Comparison of ENCODE assay signal across 12 cellular contexts in genomic region chr20:32965581-32966373, GRCh38. TPM values are rescaled to one million over a fixed set of nuclear protein-coding genes. Genes with fewer than 3 reads are reported as not detected.
DNase-seq lines count a peak whose midpoint lies in the region; ATAC-seq, FAIRE-seq and TF ChIP-seq lines count a peak whose summit lies in the region.
"Had no signal": no experiment of that assay in that cellular context is flagged by ENCODE, and none has a peak within 500 bp of the region (broad histone marks: within the 10 kb centered on the region; RNA-seq: fewer than 3 reads in every experiment).

No MANE protein-coding gene starts in this region.

- TF ChIP-seq RAD21 in K562 (CRISPR knock-in tag; conservative IDR thresholded peaks at IDR 0.05 in 1 of 2, IDR thresholded peaks at IDR 0.05 in 1 of 2): no peak

- no peaks in the 10 kb centered on the region for H3K27me3 Mint-ChIP-seq in neural crest cell (ENCODE audit: low read depth)

- H2AFZ ChIP-seq in K562 (ENCODE audit: low read depth, low read length): no peak overlapping the region

- DNase-seq in D341Med (ENCODE audit: low spot score) (peak; percentile 11), RWPE2 (ENCODE audit: low spot score) (peak; percentile 71), K562 (ENCODE audit: extremely low read depth in 1 of 4, low spot score in 3 of 4) (no peak), neural crest cell (ENCODE audit: low read depth, low spot score) (peak; percentile 1), Ammon's horn (ENCODE audit: low spot score) (no peak), NCI-H2171 (lab: John Stamatoyannopoulos, UW) (no peak)
- no peak for DNase-seq in effector CD4-positive, alpha-beta T cell
- DNase-seq: foreskin fibroblast; Karpas-422; stimulated activated naive B cell treated with anti-CD40 and anti-IgM and Interleukin-4, amounts not matched to agents 10 μg/mL and 1 μg/mL and 100 μg/mL, for 72 hours had no signal

- H3K79me2 ChIP-seq in K562 (ENCODE audit: control insufficient read depth, insufficient read depth, low read length): no peaks in the 10 kb centered on the region

- H3K9me3 ChIP-seq in RWPE2 (ENCODE audit: severe bottlenecking) (no peaks in the 10 kb centered on the region), K562 (replicated peaks; ENCODE audit: control insufficient read depth, insufficient read depth, low read depth, low read length) (no peaks in the 10 kb centered on the region)
- H3K9me3 ChIP-seq: neutrophil had no signal

- BruUV-seq in K562 (replicated peaks; lab: Mats Ljungman, UMichigan): no TSS peak

- H3K36me3 Mint-ChIP-seq in neural crest cell (ENCODE audit: low read depth): no peaks in the 10 kb centered on the region
- H3K36me3 Mint-ChIP-seq: stimulated activated naive B cell treated with anti-CD40 and anti-IgM and Interleukin-4, amounts not matched to agents 10 μg/mL and 1 μg/mL and 100 μg/mL, for 72 hours had no signal

- POLR2A ChIA-PET in K562 (lab: Yijun Ruan, JAX): interaction anchor here (0.6 to 2.1 kb wide), 4 partner anchors 10 to 435 kb away, joined by 3 to 6 read pairs (median 4); no protein-coding TSS in a partner anchor

- H3K27me3 ChIP-seq in RWPE2 (ENCODE audit: insufficient read depth, poor library complexity, severe bottlenecking) (peaks cover 3% of the 10 kb centered on the region), K562 (ENCODE audit: control insufficient read depth in 2 of 2, insufficient read depth in 2 of 2, low read length in 2 of 2) (peaks cover 36 to 81% of the 10 kb centered on the region in 2 experiments)
- H3K27me3 ChIP-seq: neutrophil had no signal

- peaks cover 8% of the 10 kb centered on the region for H3K4me1 Mint-ChIP-seq in neural crest cell

- no peak overlapping the region for H3K9ac ChIP-seq in K562 (ENCODE audit: insufficient read depth in 1 of 2, low read depth in 2 of 2, low read length in 2 of 2)

- peak; percentile 64 for FAIRE-seq in K562 (lab: Jason Lieb, UNC)

- no peak overlapping the region for H3K4me2 ChIP-seq in K562 (ENCODE audit: insufficient read depth, low read length)

- no peak overlapping the region for H3K27ac Mint-ChIP-seq in neural crest cell (ENCODE audit: unreplicated experiment)
- H3K27ac Mint-ChIP-seq: stimulated activated naive B cell treated with anti-CD40 and anti-IgM and Interleukin-4, amounts not matched to agents 10 μg/mL and 1 μg/mL and 100 μg/mL, for 72 hours had no signal

- TF ChIP-seq POLR2A in K562 (conservative IDR thresholded peaks at IDR 0.05): no peak

- H3K9me3 Mint-ChIP-seq in neural crest cell: no peaks in the 10 kb centered on the region
- H3K9me3 Mint-ChIP-seq: stimulated activated naive B cell treated with anti-CD40 and anti-IgM and Interleukin-4, amounts not matched to agents 10 μg/mL and 1 μg/mL and 100 μg/mL, for 72 hours had no signal

- no peak overlapping the region for H3K4me3 Mint-ChIP-seq in neural crest cell
- H3K4me3 Mint-ChIP-seq: stimulated activated naive B cell treated with anti-CD40 and anti-IgM and Interleukin-4, amounts not matched to agents 10 μg/mL and 1 μg/mL and 100 μg/mL, for 72 hours had no signal

- H3K4me3 ChIP-seq in RWPE2 (ENCODE audit: severe bottlenecking) (no peak overlapping the region), K562 (no peak overlapping the region)

- no peaks in the 10 kb centered on the region for H3K4me1 ChIP-seq in RWPE2 (ENCODE audit: insufficient read depth, poor library complexity, severe bottlenecking)
- peaks cover 0 to 5% of the 10 kb centered on the region in 2 experiments; a peak in 2 of 5 replicates for H3K4me1 ChIP-seq in K562 (replicated peaks in 1 of 2; ENCODE audit: control insufficient read depth in 2 of 2, insufficient read depth in 2 of 2, low read length in 2 of 2)

- TF ChIP-seq CTCF in RWPE2 (IDR thresholded peaks at IDR 0.05; ENCODE audit: poor library complexity, severe bottlenecking) (no peak), K562 (IDR thresholded peaks at IDR 0.05 in 2 of 3, conservative IDR thresholded peaks at IDR 0.05 in 1 of 3; ENCODE audit: insufficient read depth in 2 of 3, low read depth in 1 of 3, low read length in 3 of 3) (no peak), neural crest cell (conservative IDR thresholded peaks at IDR 0.05) (no peak)

- H3K36me3 ChIP-seq in RWPE2 (ENCODE audit: low read depth) (no peaks in the 10 kb centered on the region), K562 (ENCODE audit: control insufficient read depth, insufficient read depth, low read length) (no peaks in the 10 kb centered on the region)
- H3K36me3 ChIP-seq: neutrophil had no signal

- under 1% methylated on average over 12 of the region's 12 CpGs for WGBS in K562 (ENCODE audit: insufficient coverage, low coverage, missing lambda C conversion rate)

- TF ChIP-seq EP300 in K562 (IDR thresholded peaks at IDR 0.05; ENCODE audit: low read length): no peak

- no peaks in the 10 kb centered on the region; the same call in 1 of the 2 replicates for H4K20me1 ChIP-seq in K562 (replicated peaks; ENCODE audit: control insufficient read depth, insufficient read depth, low read length)

- H3K9me1 ChIP-seq in K562 (ENCODE audit: control insufficient read depth, insufficient read depth, low read length): no peaks in the 10 kb centered on the region

- CTCF ChIA-PET in K562 (lab: Yijun Ruan, JAX; ENCODE audit: low intra/inter-chr PET ratio): no interaction called here

- ATAC-seq in RWPE2 (ENCODE audit: low read depth) (no peak), K562 (no peak), HG03439 (IDR thresholded peaks at IDR 0.05; ENCODE audit: unreplicated experiment) (no peak)
- ATAC-seq: stimulated activated naive B cell treated with anti-CD40 and anti-IgM and Interleukin-4, amounts not matched to agents 10 μg/mL and 1 μg/mL and 100 μg/mL, for 72 hours had no signal

- H3K27ac ChIP-seq in RWPE2 (ENCODE audit: poor library complexity, severe bottlenecking) (no peak overlapping the region), K562 (ENCODE audit: extremely low read depth, low read depth, low read length) (no peak overlapping the region)
- H3K27ac ChIP-seq: neutrophil had no signal

- in situ Hi-C loops in K562 (cut with MboI): no loop called here

- intact Hi-C loops in K562 (cut with micrococcal nuclease): no loop called here

TF ChIP-seq in K562, 482 proteins besides CTCF, POLR2A, EP300 and RAD21 (continues in another document):
- no peak for TF ChIP-seq MCM2 (IDR thresholded peaks at IDR 0.05; ENCODE audit: low read depth)
- TF ChIP-seq PRPF4 (IDR thresholded peaks at IDR 0.05; ENCODE audit: insufficient read depth, low read depth, low read length, poor library complexity, severe bottlenecking): no peak
- no peak for TF ChIP-seq CCAR2 (IDR thresholded peaks at IDR 0.05; ENCODE audit: low read depth, low read length)
- TF ChIP-seq TBP (optimal IDR thresholded peaks at IDR 0.05; ENCODE audit: low read depth, low read length): no peak
- no peak for TF ChIP-seq ZNF408 (CRISPR knock-in tag; IDR thresholded peaks at IDR 0.05; ENCODE audit: low read depth)
- TF ChIP-seq MXI1 (IDR thresholded peaks at IDR 0.05; ENCODE audit: low read depth, low read length): no peak
- no peak for TF ChIP-seq HDAC8 (tag; IDR thresholded peaks at IDR 0.05)
- TF ChIP-seq RBM25 (IDR thresholded peaks at IDR 0.05; ENCODE audit: low read depth, low read length, severe bottlenecking): peak; percentile 65
- TF ChIP-seq LCOR (CRISPR knock-in tag; IDR thresholded peaks at IDR 0.05): no peak

RNA-seq across cellular contexts. Expression of gene SUN5, which starts 38.5 kb away (rescaled TPM):
- not detected in 2 replicates for total RNA-seq in K562 (2011; cell fraction: chromatin; rRNA removed; ENCODE audit: low replicate concordance)
- total RNA-seq in K562 (2011; cell fraction: nucleolus; rRNA removed): not detected in 2 replicates
- not detected in 2 replicates for total RNA-seq in K562 (2011; cell fraction: nucleoplasm; rRNA removed)
- total RNA-seq in K562 (2014; rRNA removed) (not detected in 2 replicates), K562 (2014; rRNA removed; fragmentation: Illumina TruSeq; extraction: Trizol) (not detected in 2 replicates), K562 (2015; rRNA removed; fragmentation: Illumina TruSeq; extraction: Trizol) (not detected in 2 replicates), K562 (2021) (not detected in 2 replicates), neural crest cell (not detected in 2 replicates)
- polyA plus RNA-seq in K562 (2011; rRNA removed) (not detected in 2 replicates), K562 (2014; fragmentation: Illumina TruSeq; extraction: Trizol) (not detected in 2 replicates), K562 (2014; fragmentation: Nextera tagmentation; extraction: Ambion mirVana) (not detected), K562 (2014; rRNA removed) (not detected in 2 replicates)
- polyA plus RNA-seq in K562 (2011; cell fraction: cytosol; rRNA removed): not detected in 2 replicates
- polyA plus RNA-seq in K562 (2011; cell fraction: nucleus; rRNA removed): not detected in 2 replicates
- not detected in 2 replicates for polyA plus RNA-seq in K562 (2012)
- polyA minus RNA-seq in K562 (2011; rRNA and poly(A)+ RNA removed): not detected in 2 replicates
- not detected in 2 replicates for polyA minus RNA-seq in K562 (2011; cell fraction: cytosol; rRNA and poly(A)+ RNA removed)
- not detected in 2 replicates for polyA minus RNA-seq in K562 (2011; cell fraction: nucleus; rRNA and poly(A)+ RNA removed)

RNA-seq across cellular contexts. Expression of gene BPIFB2, which starts 41.7 kb away (rescaled TPM):
- total RNA-seq in K562 (2011; cell fraction: chromatin; rRNA removed; ENCODE audit: low replicate concordance): not detected in 2 replicates
- total RNA-seq in K562 (2011; cell fraction: nucleolus; rRNA removed): not detected in 2 replicates
- total RNA-seq in K562 (2011; cell fraction: nucleoplasm; rRNA removed): not detected in 2 replicates
- total RNA-seq in K562 (2014; rRNA removed) (not detected in 2 replicates), K562 (2014; rRNA removed; fragmentation: Illumina TruSeq; extraction: Trizol) (not detected in 2 replicates), K562 (2015; rRNA removed; fragmentation: Illumina TruSeq; extraction: Trizol) (not detected in 2 replicates), K562 (2021) (0.11 TPM in 1 of 2 replicates, not detected in the other), neural crest cell (not detected in 2 replicates)
- polyA plus RNA-seq in K562 (2011; rRNA removed) (not detected in 2 replicates), K562 (2014; fragmentation: Illumina TruSeq; extraction: Trizol) (not detected in 2 replicates), K562 (2014; fragmentation: Nextera tagmentation; extraction: Ambion mirVana) (not detected), K562 (2014; rRNA removed) (not detected in 2 replicates)
- not detected in 2 replicates for polyA plus RNA-seq in K562 (2011; cell fraction: cytosol; rRNA removed)
- not detected in 2 replicates for polyA plus RNA-seq in K562 (2011; cell fraction: nucleus; rRNA removed)
- polyA plus RNA-seq in K562 (2012): not detected in 2 replicates
- polyA minus RNA-seq in K562 (2011; rRNA and poly(A)+ RNA removed): not detected in 2 replicates
- 1.1 TPM in 1 of 2 replicates, not detected in the other for polyA minus RNA-seq in K562 (2011; cell fraction: cytosol; rRNA and poly(A)+ RNA removed)
- not detected in 2 replicates for polyA minus RNA-seq in K562 (2011; cell fraction: nucleus; rRNA and poly(A)+ RNA removed)

Comparison
In these comparisons a context has a peak if more than half of its experiments do, and no peak if none do; other contexts are left out.
1. DNase-seq: peak in D341Med (single experiment), RWPE2 (single experiment) and neural crest cell (single experiment); none in K562 (0 of 4), Ammon's horn (single experiment), NCI-H2171 (single experiment) and effector CD4-positive, alpha-beta T cell (single experiment).